ENCODE assay signal across 17 cellular contexts in genomic region chr1:167800241-167800640, GRCh38.
"Had no signal": no experiment of that assay in that cellular context is flagged by ENCODE, and none has a peak within 500 bp of the region (broad histone marks: within the 10 kb centered on the region; RNA-seq: fewer than 3 reads in every experiment).

No MANE protein-coding gene starts in this region.

- H3K9me3 Mint-ChIP-seq: stimulated activated effector memory CD8-positive, alpha-beta T cell treated with anti-CD3 and anti-CD28 coated beads, Interleukin-12 subunit alpha, Interleukin-12 subunit beta, amount 100 ng/mL, for 72 hours had no signal

- H3K4me2 ChIP-seq: hepatocyte had no signal

- H3K27ac Mint-ChIP-seq: activated naive CD8-positive, alpha-beta T cell; mesothelial cell of epicardium; stimulated activated effector memory CD8-positive, alpha-beta T cell treated with anti-CD3 and anti-CD28 coated beads, Interleukin-12 subunit alpha, Interleukin-12 subunit beta, amount 100 ng/mL, for 72 hours had no signal

- H3K27me3 ChIP-seq: body of pancreas, colonic mucosa, hepatocyte, ovary, sigmoid colon had no signal

- H3K36me3 Mint-ChIP-seq: activated naive CD8-positive, alpha-beta T cell had no signal

- H3K4me1 ChIP-seq: body of pancreas, colonic mucosa had no signal

- H3K9me3 ChIP-seq: body of pancreas, colonic mucosa, ovary, sigmoid colon had no signal

- H3K27me3 Mint-ChIP-seq: activated naive CD8-positive, alpha-beta T cell had no signal

- H3K4me3 Mint-ChIP-seq: activated naive CD8-positive, alpha-beta T cell; mesothelial cell of epicardium; stimulated activated effector memory CD8-positive, alpha-beta T cell treated with anti-CD3 and anti-CD28 coated beads, Interleukin-12 subunit alpha, Interleukin-12 subunit beta, amount 100 ng/mL, for 72 hours had no signal

- H3K27ac ChIP-seq: body of pancreas, colonic mucosa, hepatocyte, ovary, sigmoid colon had no signal

- DNase-seq: activated CD4-positive, alpha-beta T cell treated with anti-CD3 and anti-CD28 coated beads, Interleukin-2, amount 50 U/mL, for 1 hour; activated CD8-positive, alpha-beta memory T cell treated with anti-CD3 and anti-CD28 coated beads for 24 hours; activated gamma-delta T cell treated with Interleukin-2 at 50 U/mL for 16 hours; amygdala; body of pancreas; central memory CD4-positive, alpha-beta T cell; colonic mucosa; kidney glomerular epithelial cell; ovary; sigmoid colon; stimulated activated CD4-positive, alpha-beta T cell treated with anti-CD3 and anti-CD28 coated beads, Interleukin-12 subunit alpha, Interleukin-12 subunit beta, amount 100 ng/mL, for 4 hours; T-helper 9 cell had no signal

- H2AFZ ChIP-seq: hepatocyte had no signal

- H3K4me3 ChIP-seq: body of pancreas, colonic mucosa, hepatocyte, ovary, sigmoid colon had no signal

- H3K36me3 ChIP-seq: colonic mucosa, ovary, sigmoid colon had no signal

- ATAC-seq: activated CD4-positive, CD25-positive, alpha-beta regulatory T cell treated with anti-CD3 and anti-CD28 coated beads, Interleukin-2, amount 50 U/mL, for 24 hours; body of pancreas; stimulated activated effector memory CD8-positive, alpha-beta T cell treated with anti-CD3 and anti-CD28 coated beads, Interleukin-12 subunit alpha, Interleukin-12 subunit beta, amount 100 ng/mL, for 72 hours had no signal

- H3K79me2 ChIP-seq: hepatocyte had no signal
